8 cellular contexts compared by ENCODE assay signal in the genomic region with DNA sequence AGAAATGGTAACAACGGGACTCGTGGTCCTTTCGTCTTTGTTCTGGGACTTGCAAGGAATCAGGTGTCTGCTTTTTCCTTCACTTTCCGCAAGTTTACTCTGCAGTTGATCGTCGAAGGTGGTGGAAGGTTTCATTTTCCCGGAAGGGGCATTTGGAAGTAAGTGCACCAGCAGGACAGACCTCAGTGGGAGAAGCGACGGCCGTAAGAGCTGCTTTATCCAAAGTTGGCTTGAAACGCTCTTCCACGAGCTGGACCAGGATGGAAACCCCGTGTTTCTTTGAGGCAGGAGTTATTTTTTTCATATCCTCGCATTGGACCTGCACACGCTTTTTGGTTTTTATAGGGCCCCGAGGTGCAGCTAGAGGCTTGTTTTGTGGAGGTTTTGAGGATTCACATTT. TPM values are rescaled to one million over a fixed set of nuclear protein-coding genes. Genes with fewer than 3 reads are reported as not detected.
DNase-seq lines count a peak whose midpoint lies in the region; ATAC-seq lines count a peak whose summit lies in the region.

No MANE protein-coding gene starts in this region.

- no peak for ATAC-seq in HG03442 (IDR thresholded peaks at IDR 0.05; ENCODE audit: unreplicated experiment)

- H3K4me1 Mint-ChIP-seq in T-helper 1 cell treated with Interleukin-12 subunit alpha and Interleukin-12 subunit beta and Interleukin-4 antibody, amounts not matched to agents 30 μg/mL and 1 μg/mL, for 36 hours (ENCODE audit: low read depth): peaks cover 25% of the 10 kb centered on the region

- peak overlapping the region; percentile 84 for H3K4me3 Mint-ChIP-seq in T-helper 1 cell treated with Interleukin-12 subunit alpha and Interleukin-12 subunit beta and Interleukin-4 antibody, amounts not matched to agents 30 μg/mL and 1 μg/mL, for 36 hours

- H3K27ac ChIP-seq in adipose tissue (ENCODE audit: low read depth, low read length) (peak overlapping the region; percentile 0), temporal lobe (ENCODE audit: low read depth, low read length) (peak overlapping the region; percentile 30)

- no peaks in the 10 kb centered on the region for H3K9me3 Mint-ChIP-seq in T-helper 1 cell treated with Interleukin-12 subunit alpha and Interleukin-12 subunit beta and Interleukin-4 antibody, amounts not matched to agents 30 μg/mL and 1 μg/mL, for 36 hours

- DNase-seq in T-helper 1 cell (no peak), left kidney (ENCODE audit: low read depth, low spot score) (peak; percentile 28), NCI-H2081 (lab: John Stamatoyannopoulos, UW) (no peak)
- DNase-seq in central memory CD4-positive, alpha-beta T cell: no peak

- H3K27ac Mint-ChIP-seq in T-helper 1 cell treated with Interleukin-12 subunit alpha and Interleukin-12 subunit beta and Interleukin-4 antibody, amounts not matched to agents 30 μg/mL and 1 μg/mL, for 36 hours: peak overlapping the region; percentile 49

- peaks cover 14% of the 10 kb centered on the region for H3K36me3 Mint-ChIP-seq in T-helper 1 cell treated with Interleukin-12 subunit alpha and Interleukin-12 subunit beta and Interleukin-4 antibody, amounts not matched to agents 30 μg/mL and 1 μg/mL, for 36 hours (ENCODE audit: low read depth)

- 23 to 28% (median 27%) methylated on average over 16 of the region's 16 CpGs for WGBS in adipose tissue, 3 donors

- no peaks in the 10 kb centered on the region for H3K27me3 Mint-ChIP-seq in T-helper 1 cell treated with Interleukin-12 subunit alpha and Interleukin-12 subunit beta and Interleukin-4 antibody, amounts not matched to agents 30 μg/mL and 1 μg/mL, for 36 hours (ENCODE audit: low read depth)

RNA-seq across cellular contexts. Expression of a gene that starts 1.2 kb away (rescaled TPM):
- polyA plus RNA-seq in adipose tissue: 100 to 1,000 TPM; 173 to 360 (median 179) TPM
- 10.3 TPM for total RNA-seq in temporal lobe

RNA-seq across cellular contexts. Expression of a gene that starts 30.7 kb away (rescaled TPM):
- polyA plus RNA-seq in adipose tissue: 10 to 100 TPM; 15.2 to 21.7 (median 19.0) TPM
- total RNA-seq in temporal lobe: 30.2 TPM
